8 cellular contexts compared by ENCODE assay signal in genomic region chr1:223844962-223845809, GRCh38. TPM values are rescaled to one million over a fixed set of nuclear protein-coding genes. Genes with fewer than 3 reads are reported as not detected.
DNase-seq lines count a peak whose midpoint lies in the region; ATAC-seq and TF ChIP-seq lines count a peak whose summit lies in the region.

No MANE protein-coding gene starts in this region.

- H3K4me3 ChIP-seq in GM12875 (ENCODE audit: low read depth, low read length) = peak overlapping the region; percentile 63

- H3K4me3 Mint-ChIP-seq in activated CD4-positive, alpha-beta T cell treated with anti-CD3 and anti-CD28 coated beads, Interleukin-2, amount 10 ng/mL, durations not matched to agents 24 days and 14 days = peak overlapping the region; percentile 91

- peak overlapping the region; percentile 97 for H3K27ac Mint-ChIP-seq in activated CD4-positive, alpha-beta T cell treated with anti-CD3 and anti-CD28 coated beads, Interleukin-2, amount 10 ng/mL, durations not matched to agents 24 days and 14 days

- H3K9me3 Mint-ChIP-seq in activated CD4-positive, alpha-beta T cell treated with anti-CD3 and anti-CD28 coated beads, Interleukin-2, amount 10 ng/mL, durations not matched to agents 24 days and 14 days = peaks cover 9% of the 10 kb centered on the region

- no peak for TF ChIP-seq CTCF in GM12875 (IDR thresholded peaks at IDR 0.05; ENCODE audit: borderline replicate concordance, insufficient read depth, low read depth, low read length)

- H3K36me3 Mint-ChIP-seq in activated CD4-positive, alpha-beta T cell treated with anti-CD3 and anti-CD28 coated beads, Interleukin-2, amount 10 ng/mL, durations not matched to agents 24 days and 14 days (ENCODE audit: low read depth) = peaks cover 5% of the 10 kb centered on the region

- peak; percentile 71 for DNase-seq in NCI-H146 (lab: John Stamatoyannopoulos, UW)
- peak; percentile 89 for DNase-seq in activated CD4-positive, alpha-beta T cell treated with anti-CD3 and anti-CD28 coated beads, Interleukin-2, amount 10 ng/mL, durations not matched to agents 24 days and 14 days
- DNase-seq in dermis blood vessel endothelial cell = peak; percentile 83
- DNase-seq in lung microvascular endothelial cell (ENCODE audit: low read depth in 2 of 2) = peak; percentile 68 to 84
- peak; percentile 21 for DNase-seq in stimulated activated CD8-positive, alpha-beta memory T cell treated with anti-CD3 and anti-CD28 coated beads, Interleukin-12 subunit alpha, Interleukin-12 subunit beta, amount 100 ng/mL, for 24 hours (ENCODE audit: extremely low read depth)
- no peak for DNase-seq in NCI-H187 treated with DMSO at 0.1 percent for 48 hours (lab: John Stamatoyannopoulos, UW)

- intact Hi-C loops in activated CD4-positive, alpha-beta T cell treated with anti-CD3 and anti-CD28 coated beads, Interleukin-2, amount 10 ng/mL, durations not matched to agents 24 days and 14 days (cut with micrococcal nuclease) = loop anchor here (1.0 to 5.0 kb wide), 6 partner anchors 9 to 1133 kb away; partner anchors contain the start of genes AIDA, BROX, FBXO28 and WDR26

- H3K27me3 Mint-ChIP-seq in activated CD4-positive, alpha-beta T cell treated with anti-CD3 and anti-CD28 coated beads, Interleukin-2, amount 10 ng/mL, durations not matched to agents 24 days and 14 days = peaks cover 3% of the 10 kb centered on the region

- H3K4me1 Mint-ChIP-seq in activated CD4-positive, alpha-beta T cell treated with anti-CD3 and anti-CD28 coated beads, Interleukin-2, amount 10 ng/mL, durations not matched to agents 24 days and 14 days = peaks cover 34% of the 10 kb centered on the region

- peak; percentile 31 for ATAC-seq in HG02571 (IDR thresholded peaks at IDR 0.05; ENCODE audit: unreplicated experiment)

RNA-seq across cellular contexts. Expression of gene TP53BP2, which starts 0.6 kb away (rescaled TPM):
- total RNA-seq in activated CD4-positive, alpha-beta T cell treated with anti-CD3 and anti-CD28 coated beads, Interleukin-2, amount 10 ng/mL, durations not matched to agents 24 days and 14 days = 37.1 and 47.7 TPM in 2 replicates
- total RNA-seq in dermis blood vessel endothelial cell = 32.9 and 35.1 TPM in 2 replicates
- total RNA-seq in lung microvascular endothelial cell = 13.7 and 21.8 TPM in 2 replicates
